Comparison of ENCODE assay signal across 29 cellular contexts in the genomic region with DNA sequence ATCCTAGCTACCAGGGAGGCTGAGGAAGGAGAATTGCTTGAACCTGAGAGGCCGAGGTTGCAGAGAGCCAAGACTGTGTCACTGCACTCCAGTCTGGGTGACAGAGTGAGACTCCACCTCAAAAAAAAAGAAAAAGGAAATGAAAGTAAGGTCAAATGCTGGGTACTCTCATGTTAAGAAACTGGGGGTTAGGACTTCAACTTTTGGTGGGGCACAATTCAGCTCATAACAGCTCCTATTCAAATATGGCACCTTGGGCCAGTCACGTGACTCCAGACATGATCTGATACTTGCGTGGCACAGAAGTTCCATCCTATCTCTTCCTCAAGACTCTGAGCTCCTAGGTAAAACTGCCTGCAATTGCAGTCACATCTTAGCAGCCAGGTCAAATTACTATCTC.
"Had no signal": no experiment of that assay in that cellular context is flagged by ENCODE, and none has a peak within 500 bp of the region (broad histone marks: within the 10 kb centered on the region; RNA-seq: fewer than 3 reads in every experiment).

No MANE protein-coding gene starts in this region.

- H3K4me1 Mint-ChIP-seq: activated naive CD4-positive, alpha-beta T cell treated with anti-CD3 and anti-CD28 coated beads, Interleukin-2, amount 10 ng/mL, durations not matched to agents 7 days and 5 days; activated naive CD8-positive, alpha-beta T cell treated with anti-CD3 and anti-CD28 coated beads for 36 hours had no signal

- H3K27ac Mint-ChIP-seq: activated CD8-positive, alpha-beta T cell treated with anti-CD3 and anti-CD28 coated beads for 36 hours; activated naive CD4-positive, alpha-beta T cell treated with anti-CD3 and anti-CD28 coated beads, Interleukin-2, amount 10 ng/mL, durations not matched to agents 7 days and 5 days; activated naive CD8-positive, alpha-beta T cell treated with anti-CD3 and anti-CD28 coated beads for 36 hours; activated T-cell treated with anti-CD3 and anti-CD28 coated beads, Interleukin-2, amount 50 U/mL, for 72 hours; activated T-helper 2 cell treated with anti-CD3 and anti-CD28 coated beads, Interferon-gamma antibody, Interleukin-2, Interleukin-4, amounts not matched to agents 10 μg/mL and 5 μg/mL and 100 μg/mL, durations not matched to agents 14 hours and 24 hours and 36 hours; T-helper 2 cell treated with Interferon-gamma antibody and Interleukin-4, amounts not matched to agents 5 μg/mL and 100 μg/mL, for 36 hours had no signal

- H3K4me3 ChIP-seq: SJSA1 had no signal

- H3K4me3 Mint-ChIP-seq: activated CD8-positive, alpha-beta T cell treated with anti-CD3 and anti-CD28 coated beads for 36 hours; activated naive CD4-positive, alpha-beta T cell treated with anti-CD3 and anti-CD28 coated beads, Interleukin-2, amount 10 ng/mL, durations not matched to agents 7 days and 5 days; activated naive CD8-positive, alpha-beta T cell treated with anti-CD3 and anti-CD28 coated beads for 36 hours; activated T-cell treated with anti-CD3 and anti-CD28 coated beads, Interleukin-2, amount 50 U/mL, for 72 hours; T-helper 2 cell treated with Interferon-gamma antibody and Interleukin-4, amounts not matched to agents 5 μg/mL and 100 μg/mL, for 36 hours had no signal

- H3K36me3 Mint-ChIP-seq: activated naive CD4-positive, alpha-beta T cell treated with anti-CD3 and anti-CD28 coated beads, Interleukin-2, amount 10 ng/mL, durations not matched to agents 7 days and 5 days; activated naive CD8-positive, alpha-beta T cell treated with anti-CD3 and anti-CD28 coated beads for 36 hours had no signal

- DNase-seq: activated CD4-positive, alpha-beta T cell treated with anti-CD3 and anti-CD28 coated beads for 4 hours; activated CD8-positive, alpha-beta memory T cell treated with anti-CD3 and anti-CD28 coated beads, Interleukin-2, amount 50 U/mL, for 4 hours; activated CD8-positive, alpha-beta T cell treated with anti-CD3 and anti-CD28 coated beads for 36 hours; activated gamma-delta T cell treated with Interleukin-2 at 50 U/mL for 16 hours; activated naive CD4-positive, alpha-beta T cell treated with anti-CD3 and anti-CD28 coated beads, Interleukin-2, amount 10 ng/mL, durations not matched to agents 7 days and 5 days; activated naive CD8-positive, alpha-beta T cell treated with anti-CD3 and anti-CD28 coated beads for 36 hours; activated T-cell treated with anti-CD3 and anti-CD28 coated beads, Interleukin-2, amount 50 U/mL, for 72 hours; brain microvascular endothelial cell; cerebellar nuclear complex; MM.1S; NCI-H1092 treated with DMSO at 0.1 percent for 48 hours; NCI-H1417 treated with DMSO at 0.1 percent for 48 hours; NCI-H1694; NCI-H2029; NCI-H2107; NCI-H345; NCI-H510A; NCI-H526 treated with DMSO at 0.1 percent for 48 hours; NCI-H82; PC-3; SHP77; SW 1271 had no signal

- ATAC-seq: activated CD4-positive, CD25-positive, alpha-beta regulatory T cell treated with anti-CD3 and anti-CD28 coated beads, Interleukin-2, amount 50 U/mL, for 24 hours; activated CD8-positive, alpha-beta T cell treated with anti-CD3 and anti-CD28 coated beads for 36 hours; activated T-cell treated with anti-CD3 and anti-CD28 coated beads, Interleukin-2, amount 50 U/mL, for 72 hours; PC-3; SK-N-SH treated with all-trans-retinoic acid at 6 μM for 48 hours had no signal

- H3K36me3 ChIP-seq: brain microvascular endothelial cell, SJSA1 had no signal

- H3K9me3 Mint-ChIP-seq: activated CD8-positive, alpha-beta T cell treated with anti-CD3 and anti-CD28 coated beads for 36 hours; activated naive CD4-positive, alpha-beta T cell treated with anti-CD3 and anti-CD28 coated beads, Interleukin-2, amount 10 ng/mL, durations not matched to agents 7 days and 5 days; activated naive CD8-positive, alpha-beta T cell treated with anti-CD3 and anti-CD28 coated beads for 36 hours; activated T-helper 2 cell treated with anti-CD3 and anti-CD28 coated beads, Interferon-gamma antibody, Interleukin-2, Interleukin-4, amounts not matched to agents 10 μg/mL and 5 μg/mL and 100 μg/mL, durations not matched to agents 14 hours and 24 hours and 36 hours; T-helper 2 cell treated with Interferon-gamma antibody and Interleukin-4, amounts not matched to agents 5 μg/mL and 100 μg/mL, for 36 hours had no signal

- H3K27ac ChIP-seq: brain microvascular endothelial cell, SJSA1 had no signal

- H3K4me1 ChIP-seq: SJSA1 had no signal

- H3K9me3 ChIP-seq: SJSA1 had no signal

- H3K27me3 ChIP-seq: brain microvascular endothelial cell, SJSA1 had no signal

- FAIRE-seq: colon, RCC 7860 had no signal
